In genomic region chr16:85349413-85350145, GRCh38 we compare ENCODE assay signal across 16 cellular contexts.
A peak's percentile ranks its signal among the peaks of the same experiment; 100 is the strongest.
DNase-seq lines count a peak whose midpoint lies in the region; ATAC-seq, FAIRE-seq and TF ChIP-seq lines count a peak whose summit lies in the region.
"Had no signal": no experiment of that assay in that cellular context is flagged by ENCODE, and none has a peak within 500 bp of the region (broad histone marks: within the 10 kb centered on the region; RNA-seq: fewer than 3 reads in every experiment).

No MANE protein-coding gene starts in this region.

- BruUV-seq in HepG2 (replicated peaks; lab: Mats Ljungman, UMichigan) (no TSS peak), Panc1 (replicated peaks; lab: Mats Ljungman, UMichigan) (no TSS peak)

- TF ChIP-seq CTCF in HepG2 (CRISPR knock-in tag; IDR thresholded peaks at IDR 0.05) (no peak), right lobe of liver (IDR thresholded peaks at IDR 0.05) (no peak), Panc1 (IDR thresholded peaks at IDR 0.05) (no peak)

- H2BK5ac ChIP-seq in mesenchymal stem cell (ENCODE audit: low read depth, low read length, poor library complexity, severe bottlenecking), result no peak overlapping the region

- no peak for TF ChIP-seq RAD21 in HepG2 (CRISPR knock-in tag; IDR thresholded peaks at IDR 0.05)

- TF ChIP-seq POLR2A in HepG2 (IDR thresholded peaks at IDR 0.05; ENCODE audit: insufficient read depth in 1 of 2, low read depth in 2 of 2, low read length in 2 of 2) (no peak), right lobe of liver (IDR thresholded peaks at IDR 0.05) (no peak)

- peaks cover 19% of the 10 kb centered on the region for H3K79me1 ChIP-seq in mesenchymal stem cell (replicated peaks; ENCODE audit: low read length, poor library complexity, severe bottlenecking)

- POLR2A ChIA-PET in HepG2 (lab: Yijun Ruan, JAX) (no interaction called here), Panc1 (lab: Charles Lee) (interaction anchor here (0.6 kb wide), 1 partner anchor 696 kb away, joined by 7 read pairs; no protein-coding TSS in a partner anchor)

- CTCF ChIA-PET in HepG2 (lab: Yijun Ruan, JAX; ENCODE audit: low intra/inter-chr PET ratio, low total read pairs) (no interaction called here), Panc1 (lab: Charles Lee) (interaction anchor here (1.2 kb wide), 1 partner anchor 15 kb away, joined by 3 read pairs; no protein-coding TSS in a partner anchor)

- H3K23ac ChIP-seq in mesenchymal stem cell (ENCODE audit: low read length in 2 of 2), result no peak overlapping the region

- no peak overlapping the region for H3K4me3 ChIP-seq in HepG2 (replicated peaks in 1 of 3; ENCODE audit: insufficient read depth in 1 of 3, low read depth in 2 of 3, low read length in 3 of 3)
- H3K4me3 ChIP-seq in right lobe of liver, result no peak overlapping the region
- H3K4me3 ChIP-seq in Panc1 (ENCODE audit: low read depth in 2 of 2, low read length in 2 of 2), result no peak overlapping the region
- no peak overlapping the region for H3K4me3 ChIP-seq in mesenchymal stem cell (ENCODE audit: insufficient read depth in 1 of 2, low read depth in 1 of 2, low read length in 2 of 2)

- H4K91ac ChIP-seq in mesenchymal stem cell (ENCODE audit: low read length), result peak overlapping the region; percentile 97

- H3K36me3 ChIP-seq in HepG2 (replicated peaks in 1 of 2; ENCODE audit: control insufficient read depth in 1 of 2, insufficient read depth in 2 of 2, low read length in 2 of 2) (no peaks in the 10 kb centered on the region), right lobe of liver (no peaks in the 10 kb centered on the region), Panc1 (ENCODE audit: control insufficient read depth, insufficient read depth, low read length) (no peaks in the 10 kb centered on the region), mesenchymal stem cell (ENCODE audit: control insufficient read depth in 1 of 2, insufficient read depth in 2 of 2, low read depth in 1 of 2, low read length in 2 of 2) (no peaks in the 10 kb centered on the region)
- H3K36me3 ChIP-seq: brain microvascular endothelial cell had no signal

- H3K9me3 ChIP-seq in HepG2 (ENCODE audit: low read length), result no peaks in the 10 kb centered on the region
- H3K9me3 ChIP-seq in right lobe of liver, result no peaks in the 10 kb centered on the region
- no peaks in the 10 kb centered on the region for H3K9me3 ChIP-seq in Panc1 (ENCODE audit: control insufficient read depth, insufficient read depth, low read depth, low read length)
- no peaks in the 10 kb centered on the region for H3K9me3 ChIP-seq in mesenchymal stem cell (ENCODE audit: control insufficient read depth, low read length)

- H3K4me2 ChIP-seq in HepG2 (ENCODE audit: low read depth, low read length) (no peak overlapping the region), mesenchymal stem cell (ENCODE audit: low read length, poor library complexity, severe bottlenecking) (no peak overlapping the region)
- H3K4me2 ChIP-seq: KMS-11 had no signal

- H3K27ac ChIP-seq in HepG2 (ENCODE audit: extremely low read length, insufficient read depth, low read length) (no peak overlapping the region), right lobe of liver (no peak overlapping the region), Panc1 (ENCODE audit: low read length) (peak overlapping the region; percentile 82), mesenchymal stem cell (ENCODE audit: low read length, poor library complexity, severe bottlenecking) (no peak overlapping the region)
- H3K27ac ChIP-seq: brain microvascular endothelial cell, KMS-11 had no signal

- H2BK120ac ChIP-seq in mesenchymal stem cell (ENCODE audit: low read depth, low read length), result peak overlapping the region; percentile 55

- peak overlapping the region; percentile 83 to 100 for H2BK12ac ChIP-seq in mesenchymal stem cell (ENCODE audit: low read length in 2 of 2)

- peak overlapping the region; percentile 89 for H4K8ac ChIP-seq in mesenchymal stem cell (ENCODE audit: low read length)

- intact Hi-C loops in HepG2 (cut with micrococcal nuclease; ENCODE audit: unreplicated experiment), result no loop called here
- intact Hi-C loops in right lobe of liver (cut with DNase I), result no loop called here
- intact Hi-C loops in Panc1 (cut with micrococcal nuclease; ENCODE audit: unreplicated experiment), result no loop called here
- intact Hi-C loops in Right ventricle myocardium inferior (cut with DNase I), result no loop called here

- in situ Hi-C loops in HepG2 (cut with HindIII; ENCODE audit: extremely low pct_ligation_motif_present, low pct_unique_long_range_greater_than_20kb) (no loop called here), Panc1 (cut with HindIII; ENCODE audit: low pct_unique_long_range_greater_than_20kb, low sequenced_read_pairs) (no loop called here)

- H3K4me1 ChIP-seq in HepG2 (ENCODE audit: insufficient read depth, low read length) (no peaks in the 10 kb centered on the region), right lobe of liver (peaks cover 0 to 9% (median 4%) of the 10 kb centered on the region in 4 donors), Panc1 (ENCODE audit: control insufficient read depth, insufficient read depth, low read length) (peaks cover 45% of the 10 kb centered on the region), mesenchymal stem cell (ENCODE audit: control insufficient read depth, insufficient read depth, low read depth, low read length) (peaks cover 19% of the 10 kb centered on the region)

- H3K4ac ChIP-seq in mesenchymal stem cell (ENCODE audit: low read depth in 1 of 2, low read length in 2 of 2), result peak overlapping the region; percentile 83 to 93

- H4K20me1 ChIP-seq in HepG2 (ENCODE audit: insufficient read depth, low read length), result peaks cover 5% of the 10 kb centered on the region; the same call in 1 of the 2 replicates

- peak overlapping the region in 1 of 2 experiments; percentile 94 for H3K14ac ChIP-seq in mesenchymal stem cell (ENCODE audit: low read length in 2 of 2)

- ATAC-seq in HepG2, result 0 out of 3 replicates have a peak, but pooled peaks have one; percentile 11
- no peak for ATAC-seq in right lobe of liver
- no peak for ATAC-seq in Panc1
- ATAC-seq in Right ventricle myocardium inferior, result no peak
- ATAC-seq: activated CD4-positive, alpha-beta T cell treated with anti-CD3 and anti-CD28 coated beads for 36 hours had no signal

- H3K79me2 ChIP-seq in HepG2 (ENCODE audit: insufficient read depth, low read length), result no peaks in the 10 kb centered on the region

- WGBS in HepG2 (ENCODE audit: low lambda C conversion rate), result 69% methylated on average over 23 of the region's 24 CpGs
- WGBS in right lobe of liver (ENCODE audit: insufficient coverage, low coverage, low lambda C conversion rate, missing lambda C conversion rate), result 100% methylated on average over 2 of the region's 24 CpGs
- 84% methylated on average over 24 of the region's 24 CpGs for WGBS in mesenchymal stem cell

- H2BK15ac ChIP-seq in mesenchymal stem cell (ENCODE audit: low read depth, poor library complexity, severe bottlenecking), result peak overlapping the region; percentile 4

- no peak overlapping the region for H2AFZ ChIP-seq in HepG2 (ENCODE audit: low read length)
- no peak overlapping the region for H2AFZ ChIP-seq in mesenchymal stem cell (ENCODE audit: low read depth, low read length)

- H3K27me3 ChIP-seq in HepG2 (ENCODE audit: control insufficient read depth in 1 of 2, insufficient read depth in 2 of 2, low read length in 2 of 2), result no peaks in the 10 kb centered on the region; a peak in 1 of 5 replicates
- H3K27me3 ChIP-seq in right lobe of liver, result no peaks in the 10 kb centered on the region
- H3K27me3 ChIP-seq in Panc1 (ENCODE audit: control insufficient read depth, insufficient read depth, low read length), result no peaks in the 10 kb centered on the region
- no peaks in the 10 kb centered on the region for H3K27me3 ChIP-seq in mesenchymal stem cell (ENCODE audit: control insufficient read depth in 1 of 2, insufficient read depth in 1 of 2, low read length in 2 of 2)
- H3K27me3 ChIP-seq: brain microvascular endothelial cell had no signal

- TF ChIP-seq EP300 in HepG2 (IDR thresholded peaks at IDR 0.05; ENCODE audit: low read depth in 2 of 2, low read length in 2 of 2) (no peak), HepG2 (CRISPR knock-in tag; IDR thresholded peaks at IDR 0.05; ENCODE audit: borderline replicate concordance) (no peak)

- H3K9ac ChIP-seq in HepG2 (ENCODE audit: insufficient read depth, low read depth, low read length), result no peak overlapping the region
- H3K9ac ChIP-seq in mesenchymal stem cell (ENCODE audit: low read length), result no peak overlapping the region
- H3K9ac ChIP-seq: KMS-11 had no signal

- H2AK5ac ChIP-seq in mesenchymal stem cell (ENCODE audit: low read length, severe bottlenecking), result no peak overlapping the region

- DNase-seq in HepG2 (ENCODE audit: low spot score) (no peak), right lobe of liver (no peak), Panc1 (ENCODE audit: low read depth, low spot score) (no peak), mesenchymal stem cell (no peak), occipital lobe (lab: John Stamatoyannopoulos, UW) (no peak), AG20443 (ENCODE audit: low spot score) (no peak), Right ventricle myocardium inferior (ENCODE audit: missing footprints) (no peak)
- no peak for DNase-seq in activated naive CD4-positive, alpha-beta T cell (lab: John Stamatoyannopoulos, UW)
- DNase-seq: activated CD4-positive, alpha-beta T cell treated with anti-CD3 and anti-CD28 coated beads for 36 hours; activated CD8-positive, alpha-beta memory T cell treated with anti-CD3 and anti-CD28 coated beads, Interleukin-2, amount 50 U/mL, for 48 hours; activated naive CD4-positive, alpha-beta T cell treated with anti-CD3 and anti-CD28 coated beads, Interleukin-2, amount 10 ng/mL, durations not matched to agents 7 days and 5 days; brain microvascular endothelial cell; effector CD4-positive, alpha-beta T cell; HFFc6; NCI-H2029 treated with DMSO at 0.1 percent for 48 hours had no signal

- peak overlapping the region; percentile 93 to 98 for H3K18ac ChIP-seq in mesenchymal stem cell (ENCODE audit: low read depth in 1 of 2, low read length in 2 of 2)

- no peak for FAIRE-seq in HepG2 (lab: Jason Lieb, UNC)

TF ChIP-seq in HepG2, 621 proteins besides CTCF, POLR2A, EP300 and RAD21 (continues in another document):
- no peak for TF ChIP-seq ZNF800 (CRISPR knock-in tag; IDR thresholded peaks at IDR 0.05)
- no peak for TF ChIP-seq ZNF234 (CRISPR knock-in tag; conservative IDR thresholded peaks at IDR 0.05)
